In genomic region chr4:65656008-65656407, GRCh38 we compare ENCODE assay signal across 1 cellular context.
TF ChIP-seq lines count a peak whose summit lies in the region.

No MANE protein-coding gene starts in this region.

TF ChIP-seq in GM23338, 12 proteins besides CTCF, POLR2A, EP300 and RAD21 (continued from another document):
- no peak for TF ChIP-seq ETS1 (IDR thresholded peaks at IDR 0.05)
- TF ChIP-seq EZH2 (IDR thresholded peaks at IDR 0.05; ENCODE audit: low read depth, unreplicated experiment) = no peak
- TF ChIP-seq CREB1 (CRISPR knock-in tag; IDR thresholded peaks at IDR 0.05; ENCODE audit: low read depth) = no peak
- TF ChIP-seq STAT1 (IDR thresholded peaks at IDR 0.05; ENCODE audit: unreplicated experiment) = no peak
